8 cellular contexts compared by ENCODE assay signal in genomic region chrX:154761977-154762528, GRCh38. TPM values are rescaled to one million over a fixed set of nuclear protein-coding genes. Genes with fewer than 3 reads are reported as not detected.
DNase-seq lines count a peak whose midpoint lies in the region; ATAC-seq and TF ChIP-seq lines count a peak whose summit lies in the region.

No MANE protein-coding gene starts in this region.

- H3K27ac ChIP-seq in HL-60 (replicated peaks) (peak overlapping the region; percentile 80), iPS DF 6.9 (ENCODE audit: low read length) (no peak overlapping the region), stomach (peak overlapping the region; percentile 55 to 89 (median 82))

- H3K9me3 ChIP-seq in iPS DF 6.9 (ENCODE audit: control insufficient read depth, insufficient read depth, low read length) (no peaks in the 10 kb centered on the region), stomach (no peaks in the 10 kb centered on the region)

- H3K4me3 ChIP-seq in AG04449 (ENCODE audit: low read depth, low read length) (peak overlapping the region; percentile 60), HL-60 (replicated peaks; ENCODE audit: insufficient read depth, low read length) (peak overlapping the region; percentile 39), iPS DF 6.9 (ENCODE audit: low read length) (peak overlapping the region; percentile 33; the same call in 1 of the 2 replicates), stomach (peak overlapping the region; percentile 59 to 83 (median 72))

- peaks cover 23% of the 10 kb centered on the region for H3K36me3 Mint-ChIP-seq in activated CD4-positive, alpha-beta memory T cell treated with anti-CD3 and anti-CD28 coated beads for 36 hours

- H3K9me3 Mint-ChIP-seq in activated CD4-positive, alpha-beta memory T cell treated with anti-CD3 and anti-CD28 coated beads for 36 hours: no peaks in the 10 kb centered on the region

- H3K36me3 ChIP-seq in iPS DF 6.9 (ENCODE audit: control insufficient read depth, insufficient read depth, low read length) (peaks cover 10% of the 10 kb centered on the region; the same call in 1 of the 2 replicates), stomach (peaks cover 0 to 23% (median 19%) of the 10 kb centered on the region in 4 donors)

- no peaks in the 10 kb centered on the region for H3K27me3 ChIP-seq in HL-60 (ENCODE audit: insufficient read depth, poor library complexity, severe bottlenecking)
- no peaks in the 10 kb centered on the region for H3K27me3 ChIP-seq in iPS DF 6.9 (ENCODE audit: control insufficient read depth, insufficient read depth, low read length)
- H3K27me3 ChIP-seq in stomach: no peaks in the 10 kb centered on the region

- DNase-seq in AG04449 (ENCODE audit: low read depth, low spot score) (no peak), HL-60 (ENCODE audit: low read depth in 1 of 2, low spot score in 1 of 2) (no peak), iPS DF 6.9 (ENCODE audit: low read depth, low spot score) (no peak), stomach (no peak)
- peak; percentile 14 for DNase-seq in activated CD4-positive, alpha-beta memory T cell treated with anti-CD3 and anti-CD28 coated beads for 36 hours
- no peak for DNase-seq in activated CD4-positive, alpha-beta T cell treated with anti-CD3 and anti-CD28 coated beads for 48 hours
- no peak for DNase-seq in activated CD4-positive, CD25-positive, alpha-beta regulatory T cell treated with anti-CD3 and anti-CD28 coated beads, Interleukin-2, amount 50 U/mL, for 72 hours

- ATAC-seq in HG02852 (IDR thresholded peaks at IDR 0.05; ENCODE audit: unreplicated experiment): no peak

- TF ChIP-seq POLR2A in stomach (IDR thresholded peaks at IDR 0.05): no peak

- POLR2A ChIA-PET in AG04449 (lab: Yijun Ruan, JAX): no interaction called here
- POLR2A ChIA-PET in activated CD4-positive, alpha-beta memory T cell treated with anti-CD3 and anti-CD28 coated beads for 36 hours (lab: Charles Lee): interaction anchor here (0.6 to 1.5 kb wide), 2 partner anchors 11 to 453 kb away, joined by 4 to 10 read pairs; partner anchors contain the start of gene GAB3

- TF ChIP-seq EP300 in stomach (IDR thresholded peaks at IDR 0.05): no peak

- H3K4me3 Mint-ChIP-seq in activated CD4-positive, alpha-beta memory T cell treated with anti-CD3 and anti-CD28 coated beads for 36 hours: peak overlapping the region; percentile 85

- TF ChIP-seq CTCF in AG04449 (IDR thresholded peaks at IDR 0.05; ENCODE audit: insufficient read depth, low read length, missing control alignments) (no peak), HL-60 (IDR thresholded peaks at IDR 0.05; ENCODE audit: insufficient read depth, low read length) (no peak), stomach (IDR thresholded peaks at IDR 0.05) (no peak)

- no peaks in the 10 kb centered on the region for H3K27me3 Mint-ChIP-seq in activated CD4-positive, alpha-beta memory T cell treated with anti-CD3 and anti-CD28 coated beads for 36 hours

- peaks cover 32% of the 10 kb centered on the region for H3K4me1 Mint-ChIP-seq in activated CD4-positive, alpha-beta memory T cell treated with anti-CD3 and anti-CD28 coated beads for 36 hours (ENCODE audit: low read depth)

- H3K27ac Mint-ChIP-seq in activated CD4-positive, alpha-beta memory T cell treated with anti-CD3 and anti-CD28 coated beads for 36 hours: peak overlapping the region; percentile 91

- intact Hi-C loops in activated CD4-positive, alpha-beta memory T cell treated with anti-CD3 and anti-CD28 coated beads for 36 hours (cut with micrococcal nuclease): loop anchor here (1.0 to 5.0 kb wide), 3 partner anchors 11 to 45 kb away; partner anchors contain the start of gene GAB3
- intact Hi-C loops in stomach (cut with DNase I; ENCODE audit: low total_unique reads): no loop called here

- no peaks in the 10 kb centered on the region for H3K4me1 ChIP-seq in iPS DF 6.9 (ENCODE audit: control insufficient read depth, insufficient read depth, low read length)
- peaks cover 4 to 15% (median 7%) of the 10 kb centered on the region in 4 donors for H3K4me1 ChIP-seq in stomach

- no CpG with 5 or more reads among the region's 10 CpGs for WGBS in iPS DF 6.9 (ENCODE audit: insufficient coverage, insufficient read length)
- WGBS in stomach, 5 donors: 6 to 58% (median 10%) methylated on average over 10 of the region's 10 CpGs

- CTCF ChIA-PET in AG04449 (lab: Yijun Ruan, JAX): interaction anchor here (1.3 to 2.8 kb wide), 2 partner anchors 9 to 13 kb away, joined by 3 to 15 read pairs; partner anchors contain the start of gene GAB3
- CTCF ChIA-PET in activated CD4-positive, alpha-beta memory T cell treated with anti-CD3 and anti-CD28 coated beads for 36 hours (lab: Charles Lee): interaction anchor here (1.0 to 1.9 kb wide), 4 partner anchors 11 to 28 kb away, joined by 3 to 6 read pairs (median 4); partner anchors contain the start of gene GAB3

RNA-seq across cellular contexts. Expression of gene DKC1, which starts 0.6 kb away (rescaled TPM):
- total RNA-seq in activated CD4-positive, alpha-beta memory T cell treated with anti-CD3 and anti-CD28 coated beads for 36 hours: 10 to 100 TPM; 94.0 to 95.5 TPM
- total RNA-seq in stomach: 100 to 1,000 TPM in 1 of 5 donors, 10 to 100 TPM in 3, 1 to 10 TPM in 1; 5.8 to 113 (median 37.6) TPM
- polyA plus RNA-seq in stomach: 10 to 100 TPM; 20.5 to 25.5 (median 24.0) TPM

RNA-seq across cellular contexts. Expression of gene GAB3, which starts 11.2 kb away (rescaled TPM):
- total RNA-seq in activated CD4-positive, alpha-beta memory T cell treated with anti-CD3 and anti-CD28 coated beads for 36 hours: 1 to 10 TPM; 3.4 to 3.7 TPM
- 10 to 100 TPM in 1 of 5 donors, 1 to 10 TPM in 2, under 1 TPM in 1, not detected in 1; 0.58 to 11.0 (median 5.2) TPM for total RNA-seq in stomach
- 1 to 10 TPM in 1 of 3 donors, under 1 TPM in 2; 0.93 to 1.7 (median 0.95) TPM for polyA plus RNA-seq in stomach

RNA-seq across cellular contexts. Expression of gene MPP1, which starts 43.2 kb away (rescaled TPM):
- 10 to 100 TPM; 22.6 to 24.2 TPM for total RNA-seq in activated CD4-positive, alpha-beta memory T cell treated with anti-CD3 and anti-CD28 coated beads for 36 hours
- 10 to 100 TPM in 2 of 5 donors, 1 to 10 TPM in 3; 3.5 to 26.4 (median 9.3) TPM for total RNA-seq in stomach
- 10 to 100 TPM in 1 of 3 donors, 1 to 10 TPM in 2; 9.0 to 12.8 (median 9.0) TPM for polyA plus RNA-seq in stomach
